In genomic region chr16:88638323-88639230, GRCh38 we compare ENCODE assay signal across 10 cellular contexts. TPM values are rescaled to one million over a fixed set of nuclear protein-coding genes. Genes with fewer than 3 reads are reported as not detected.
DNase-seq lines count a peak whose midpoint lies in the region; ATAC-seq and TF ChIP-seq lines count a peak whose summit lies in the region.
"Had no signal": no experiment of that assay in that cellular context is flagged by ENCODE, and none has a peak within 500 bp of the region (broad histone marks: within the 10 kb centered on the region; RNA-seq: fewer than 3 reads in every experiment).

A gene with protein sequence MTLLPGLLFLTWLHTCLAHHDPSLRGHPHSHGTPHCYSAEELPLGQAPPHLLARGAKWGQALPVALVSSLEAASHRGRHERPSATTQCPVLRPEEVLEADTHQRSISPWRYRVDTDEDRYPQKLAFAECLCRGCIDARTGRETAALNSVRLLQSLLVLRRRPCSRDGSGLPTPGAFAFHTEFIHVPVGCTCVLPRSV (plus strand): TSS chr16:88638572. CDS start chr16:88638642, 70 bp downstream.

- peak; percentile 29 for ATAC-seq in left lung
- ATAC-seq in HG03095 (IDR thresholded peaks at IDR 0.05; ENCODE audit: unreplicated experiment): no peak
- no peak for ATAC-seq in GM18861 (IDR thresholded peaks at IDR 0.05; ENCODE audit: unreplicated experiment)

- peaks cover 42% of the 10 kb centered on the region for H3K27me3 Mint-ChIP-seq in Calu3 (ENCODE audit: unreplicated experiment)

- intact Hi-C loops in Calu3 (cut with micrococcal nuclease; ENCODE audit: unreplicated experiment) (no loop called here), left lung (cut with DNase I) (no loop called here)

- H3K4me3 ChIP-seq in Peyer's patch: peak within 1 kb of the TSS in 1 of 4 donors; percentile 16
- H3K4me3 ChIP-seq in left lung: no peak within 1 kb of the TSS

- TF ChIP-seq EP300 in Ishikawa (IDR thresholded peaks at IDR 0.05; ENCODE audit: borderline replicate concordance): no peak

- H3K27ac ChIP-seq in Peyer's patch: peak within 1 kb of the TSS in 1 of 4 donors; percentile 13
- H3K27ac ChIP-seq in left lung: no peak within 1 kb of the TSS

- DNase-seq in Calu3: peak; percentile 61
- peak; percentile 76 to 82 (median 77) for DNase-seq in Peyer's patch
- peak in 1 of 2 donors; percentile 81 for DNase-seq in left lung
- DNase-seq in mucosa of gallbladder (ENCODE audit: low spot score): no peak
- DNase-seq in GM19240 (ENCODE audit: insufficient read length, low spot score): no peak
- DNase-seq: substantia nigra had no signal

- CTCF ChIA-PET in Calu3 (lab: Charles Lee): interaction anchor here (0.8 to 1.4 kb wide), 3 partner anchors 12 to 24 kb away, joined by 3 to 4 read pairs (median 3); partner anchors contain the start of gene CYBA

- no TSS peak for BruUV-seq in Calu3 (replicated peaks; lab: Mats Ljungman, UMichigan)

- H3K36me3 ChIP-seq in Peyer's patch: peaks cover 0 to 4% (median 0%) of the 10 kb centered on the region in 3 donors
- H3K36me3 ChIP-seq in left lung: peaks cover 0 to 13% of the 10 kb centered on the region in 2 donors

- no peak for TF ChIP-seq POLR2A in Peyer's patch (IDR thresholded peaks at IDR 0.05)

- H3K27ac Mint-ChIP-seq in Calu3 (ENCODE audit: unreplicated experiment): no peak within 1 kb of the TSS

- H3K9me3 Mint-ChIP-seq in Calu3 (ENCODE audit: low read depth, unreplicated experiment): no peaks in the 10 kb centered on the region
- H3K9me3 Mint-ChIP-seq: activated naive CD4-positive, alpha-beta T cell treated with anti-CD3 and anti-CD28 coated beads, Interleukin-2, amount 50 U/mL, for 24 hours had no signal

- peaks cover 21% of the 10 kb centered on the region for H3K4me1 Mint-ChIP-seq in Calu3 (ENCODE audit: low read depth, unreplicated experiment)

- H3K4me1 ChIP-seq in Peyer's patch (peaks cover 0 to 59% (median 25%) of the 10 kb centered on the region in 4 donors), left lung (peaks cover 6 to 53% of the 10 kb centered on the region in 2 donors)

- no peak for TF ChIP-seq CTCF in Calu3 (IDR thresholded peaks at IDR 0.05; ENCODE audit: unreplicated experiment)
- no peak for TF ChIP-seq CTCF in Peyer's patch (IDR thresholded peaks at IDR 0.05)
- no peak for TF ChIP-seq CTCF in left lung (IDR thresholded peaks at IDR 0.05)

- H3K9me3 ChIP-seq in Peyer's patch: no peaks in the 10 kb centered on the region
- no peaks in the 10 kb centered on the region for H3K9me3 ChIP-seq in left lung

- peak within 1 kb of the TSS; percentile 54 for H3K4me3 Mint-ChIP-seq in Calu3 (ENCODE audit: low read depth, unreplicated experiment)

- no peaks in the 10 kb centered on the region for H3K27me3 ChIP-seq in Peyer's patch
- H3K27me3 ChIP-seq in left lung: peaks cover 31 to 61% of the 10 kb centered on the region in 2 donors

- H3K36me3 Mint-ChIP-seq in Calu3 (ENCODE audit: insufficient read depth, unreplicated experiment): peaks cover 75% of the 10 kb centered on the region
- H3K36me3 Mint-ChIP-seq: activated naive CD4-positive, alpha-beta T cell treated with anti-CD3 and anti-CD28 coated beads, Interleukin-2, amount 50 U/mL, for 24 hours had no signal

- TF ChIP-seq RAD21 in Ishikawa (IDR thresholded peaks at IDR 0.05; ENCODE audit: low read depth): no peak

TF ChIP-seq in Ishikawa, 13 proteins besides CTCF, POLR2A, EP300 and RAD21:
- TF ChIP-seq YY1 (IDR thresholded peaks at IDR 0.05; ENCODE audit: low read depth): peak; percentile 40; the same call in 1 of the 2 replicates
- TF ChIP-seq TCF12 (IDR thresholded peaks at IDR 0.05; ENCODE audit: low read depth): peak; percentile 90
- 0 out of 2 replicates have a peak, but pooled peaks have one; percentile 18 for TF ChIP-seq TEAD4 (IDR thresholded peaks at IDR 0.05)
- TF ChIP-seq FOXM1 (IDR thresholded peaks at IDR 0.05; ENCODE audit: borderline replicate concordance, low read depth): no peak
- TF ChIP-seq MAX (IDR thresholded peaks at IDR 0.05): peak; percentile 50; the same call in 1 of the 2 replicates

RNA-seq across cellular contexts. Expression of the gene that starts here (rescaled TPM):
- total RNA-seq in Calu3 (2022): not detected in 2 replicates
- total RNA-seq in Peyer's patch: not detected
- total RNA-seq in left lung: not detected
- total RNA-seq in mucosa of gallbladder: not detected

Comparison
In these comparisons a context has a peak if more than half of its experiments do, and no peak if none do; other contexts are left out.
1. Peak in DNase-seq in Calu3; RNA of the gene not detected or under 1 TPM.
2. Peak in DNase-seq in Peyer's patch; RNA of the gene not detected or under 1 TPM.
3. Peak in ATAC-seq in left lung; RNA of the gene not detected or under 1 TPM.